9 cellular contexts compared by ENCODE assay signal in genomic region chr18:31241900-31242409, GRCh38.
A peak's percentile ranks its signal among the peaks of the same experiment; 100 is the strongest.
DNase-seq lines count a peak whose midpoint lies in the region; ATAC-seq and TF ChIP-seq lines count a peak whose summit lies in the region.
"Had no signal": no experiment of that assay in that cellular context is flagged by ENCODE, and none has a peak within 500 bp of the region (broad histone marks: within the 10 kb centered on the region; RNA-seq: fewer than 3 reads in every experiment).

No MANE protein-coding gene starts in this region.

- peaks cover 53% of the 10 kb centered on the region for H3K4me1 ChIP-seq in foreskin keratinocyte
- peaks cover 0 to 4% (median 0%) of the 10 kb centered on the region in 4 donors for H3K4me1 ChIP-seq in esophagus muscularis mucosa

- H3K9me3 Mint-ChIP-seq in type B pancreatic cell: no peaks in the 10 kb centered on the region

- peak overlapping the region; percentile 76 for H3K4me3 Mint-ChIP-seq in type B pancreatic cell
- H3K4me3 Mint-ChIP-seq: activated naive CD8-positive, alpha-beta T cell treated with anti-CD3 and anti-CD28 coated beads, Interleukin-2, amount 10 ng/mL, durations not matched to agents 7 days and 5 days had no signal

- WGBS in esophagus muscularis mucosa: 71% methylated on average over 2 of the region's 2 CpGs

- no peaks in the 10 kb centered on the region for H3K36me3 ChIP-seq in esophagus muscularis mucosa

- TF ChIP-seq EP300 in esophagus muscularis mucosa (IDR thresholded peaks at IDR 0.05): no peak

- H3K36me3 Mint-ChIP-seq in type B pancreatic cell: no peaks in the 10 kb centered on the region
- H3K36me3 Mint-ChIP-seq: activated naive CD8-positive, alpha-beta T cell treated with anti-CD3 and anti-CD28 coated beads, Interleukin-2, amount 10 ng/mL, durations not matched to agents 7 days and 5 days had no signal

- H3K27me3 ChIP-seq in foreskin keratinocyte (no peaks in the 10 kb centered on the region), esophagus muscularis mucosa (no peaks in the 10 kb centered on the region)

- peak overlapping the region; percentile 97 for H3K27ac Mint-ChIP-seq in type B pancreatic cell
- H3K27ac Mint-ChIP-seq: activated naive CD8-positive, alpha-beta T cell treated with anti-CD3 and anti-CD28 coated beads, Interleukin-2, amount 10 ng/mL, durations not matched to agents 7 days and 5 days had no signal

- TF ChIP-seq CTCF in foreskin keratinocyte (conservative IDR thresholded peaks at IDR 0.05) (peak; percentile 97), type B pancreatic cell (conservative IDR thresholded peaks at IDR 0.05) (peak; percentile 82), esophagus muscularis mucosa (IDR thresholded peaks at IDR 0.05) (peak in 1 of 3 experiments; percentile 12), coronary artery (IDR thresholded peaks at IDR 0.05) (no peak)

- peak; percentile 94 for ATAC-seq in foreskin keratinocyte

- H3K27ac ChIP-seq in foreskin keratinocyte (peak overlapping the region; percentile 98), esophagus muscularis mucosa (replicated peaks in 1 of 4) (no peak overlapping the region), coronary artery (no peak overlapping the region)

- H3K4me3 ChIP-seq in esophagus muscularis mucosa (no peak overlapping the region), coronary artery (no peak overlapping the region)

- H3K9me3 ChIP-seq in esophagus muscularis mucosa: no peaks in the 10 kb centered on the region

- TF ChIP-seq POLR2A in esophagus muscularis mucosa (IDR thresholded peaks at IDR 0.05; ENCODE audit: low read depth): no peak

- DNase-seq in NCI-H526 (lab: John Stamatoyannopoulos, UW) (peak; percentile 61 to 62), NCI-H526 treated with DMSO at 0.1 percent for 48 hours (lab: John Stamatoyannopoulos, UW) (no peak), NCI-H510A (lab: John Stamatoyannopoulos, UW) (peak; percentile 10), foreskin keratinocyte (peak; percentile 97 to 99), type B pancreatic cell (ENCODE audit: extremely low spot score, unreplicated experiment) (no peak), NCI-H1694 (lab: John Stamatoyannopoulos, UW) (no peak), esophagus muscularis mucosa (ENCODE audit: extremely low spot score) (no peak), coronary artery (ENCODE audit: low spot score) (no peak)
- DNase-seq: activated naive CD8-positive, alpha-beta T cell treated with anti-CD3 and anti-CD28 coated beads, Interleukin-2, amount 10 ng/mL, durations not matched to agents 7 days and 5 days had no signal

- peaks cover 30% of the 10 kb centered on the region for H3K4me1 Mint-ChIP-seq in type B pancreatic cell (ENCODE audit: unreplicated experiment)
- H3K4me1 Mint-ChIP-seq: activated naive CD8-positive, alpha-beta T cell treated with anti-CD3 and anti-CD28 coated beads, Interleukin-2, amount 10 ng/mL, durations not matched to agents 7 days and 5 days had no signal

- H3K27me3 Mint-ChIP-seq in type B pancreatic cell: no peaks in the 10 kb centered on the region
- H3K27me3 Mint-ChIP-seq: activated naive CD8-positive, alpha-beta T cell treated with anti-CD3 and anti-CD28 coated beads, Interleukin-2, amount 10 ng/mL, durations not matched to agents 7 days and 5 days had no signal

- intact Hi-C loops in esophagus muscularis mucosa (cut with DNase I): no loop called here

Comparison
In these comparisons a context has a peak if more than half of its experiments do, and no peak if none do; other contexts are left out.
1. DNase-seq: peak in NCI-H526 (2 of 2), NCI-H510A (single experiment) and foreskin keratinocyte (2 of 2); none in NCI-H526 treated with DMSO at 0.1 percent for 48 hours (single experiment), type B pancreatic cell (single experiment), NCI-H1694 (single experiment), esophagus muscularis mucosa (single experiment) and coronary artery (single experiment).